ENCODE assay signal across 18 cellular contexts in the genomic region with DNA sequence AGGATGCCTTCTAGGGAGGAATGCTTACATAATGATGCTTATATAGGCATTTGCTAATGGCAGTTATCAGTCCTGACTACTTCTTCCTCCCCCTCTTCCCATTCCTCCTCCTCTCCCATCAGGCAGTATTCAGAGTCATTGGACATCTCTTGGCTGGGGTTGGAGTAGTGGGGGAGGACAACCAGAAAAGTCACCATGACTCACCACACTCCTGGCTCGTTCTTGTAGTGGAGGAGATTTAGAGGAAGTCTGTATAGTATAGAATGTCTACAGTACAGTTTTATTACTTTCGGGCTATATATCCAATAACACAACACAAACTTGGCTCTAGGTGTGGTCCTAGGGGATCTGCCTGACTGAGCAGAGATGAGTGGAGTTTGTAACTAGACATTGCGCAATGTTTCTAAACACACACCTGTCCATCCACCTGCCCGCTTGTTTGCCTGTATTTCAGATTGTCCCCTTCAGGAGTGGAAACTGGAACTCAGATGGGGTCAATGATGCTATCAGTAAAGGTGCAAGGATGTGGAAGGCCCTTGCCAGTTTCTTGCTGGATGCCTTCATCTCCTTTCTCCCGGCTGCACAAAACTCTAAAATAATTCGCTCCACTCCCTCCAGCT. TPM values are rescaled to one million over a fixed set of nuclear protein-coding genes. Genes with fewer than 3 reads are reported as not detected.
DNase-seq lines count a peak whose midpoint lies in the region; ATAC-seq and TF ChIP-seq lines count a peak whose summit lies in the region.
"Had no signal": no experiment of that assay in that cellular context is flagged by ENCODE, and none has a peak within 500 bp of the region (broad histone marks: within the 10 kb centered on the region; RNA-seq: fewer than 3 reads in every experiment).

No MANE protein-coding gene starts in this region.

- CTCF ChIA-PET in activated naive CD4-positive, alpha-beta T cell treated with anti-CD3 and anti-CD28 coated beads, Interleukin-2, amount 10 ng/mL, durations not matched to agents 7 days and 5 days (lab: Charles Lee) = no interaction called here
- CTCF ChIA-PET in T-cell (lab: Charles Lee) = no interaction called here

- peak; percentile 34 for DNase-seq in COLO668 (lab: John Stamatoyannopoulos, UW; ENCODE audit: unreplicated experiment)
- peak; percentile 83 for DNase-seq in HT1080 (ENCODE audit: low read depth)
- DNase-seq in astrocyte of the spinal cord (ENCODE audit: low read depth, low spot score) = peak; percentile 31
- no peak for DNase-seq in left lobe of liver (ENCODE audit: low spot score)
- no peak for DNase-seq in HAP-1 (ENCODE audit: low spot score in 2 of 2)
- no peak for DNase-seq in activated naive CD4-positive, alpha-beta T cell treated with anti-CD3 and anti-CD28 coated beads, Interleukin-2, amount 10 ng/mL, durations not matched to agents 7 days and 5 days
- DNase-seq in T-cell = no peak
- DNase-seq in GM19238 (ENCODE audit: insufficient read length, low spot score) = no peak
- DNase-seq: activated CD8-positive, alpha-beta memory T cell treated with anti-CD3 and anti-CD28 coated beads, Interleukin-2, amount 50 U/mL, for 4 hours; CD4-positive, alpha-beta T cell; GOT3; heart right ventricle; NCI-H2171; pancreas had no signal

- no peak overlapping the region for H3K4me3 Mint-ChIP-seq in activated naive CD4-positive, alpha-beta T cell treated with anti-CD3 and anti-CD28 coated beads, Interleukin-2, amount 10 ng/mL, durations not matched to agents 7 days and 5 days
- H3K4me3 Mint-ChIP-seq in T-cell = no peak overlapping the region
- H3K4me3 Mint-ChIP-seq: CD4-positive, alpha-beta T cell; stimulated activated effector memory CD8-positive, alpha-beta T cell treated with anti-CD3 and anti-CD28 coated beads, Interleukin-12 subunit alpha, Interleukin-12 subunit beta, amount 100 ng/mL, for 72 hours had no signal

- no peaks in the 10 kb centered on the region for H3K9me3 ChIP-seq in HAP-1
- H3K9me3 ChIP-seq: heart right ventricle, pancreas had no signal

- H3K4me3 ChIP-seq in astrocyte of the spinal cord (ENCODE audit: low read depth, low read length) = no peak overlapping the region
- H3K4me3 ChIP-seq in HAP-1 = no peak overlapping the region
- H3K4me3 ChIP-seq: heart right ventricle, pancreas had no signal

- H3K9me3 Mint-ChIP-seq in activated naive CD4-positive, alpha-beta T cell treated with anti-CD3 and anti-CD28 coated beads, Interleukin-2, amount 10 ng/mL, durations not matched to agents 7 days and 5 days = no peaks in the 10 kb centered on the region
- no peaks in the 10 kb centered on the region for H3K9me3 Mint-ChIP-seq in T-cell
- H3K9me3 Mint-ChIP-seq: CD4-positive, alpha-beta T cell; stimulated activated effector memory CD8-positive, alpha-beta T cell treated with anti-CD3 and anti-CD28 coated beads, Interleukin-12 subunit alpha, Interleukin-12 subunit beta, amount 100 ng/mL, for 72 hours had no signal

- POLR2A ChIA-PET in T-cell (lab: Charles Lee) = no interaction called here

- no peaks in the 10 kb centered on the region for H3K4me1 Mint-ChIP-seq in activated naive CD4-positive, alpha-beta T cell treated with anti-CD3 and anti-CD28 coated beads, Interleukin-2, amount 10 ng/mL, durations not matched to agents 7 days and 5 days
- no peaks in the 10 kb centered on the region for H3K4me1 Mint-ChIP-seq in T-cell
- H3K4me1 Mint-ChIP-seq: stimulated activated effector memory CD8-positive, alpha-beta T cell treated with anti-CD3 and anti-CD28 coated beads, Interleukin-12 subunit alpha, Interleukin-12 subunit beta, amount 100 ng/mL, for 72 hours had no signal

- H3K27ac Mint-ChIP-seq in activated naive CD4-positive, alpha-beta T cell treated with anti-CD3 and anti-CD28 coated beads, Interleukin-2, amount 10 ng/mL, durations not matched to agents 7 days and 5 days = no peak overlapping the region
- no peak overlapping the region for H3K27ac Mint-ChIP-seq in T-cell
- H3K27ac Mint-ChIP-seq: CD4-positive, alpha-beta T cell; stimulated activated effector memory CD8-positive, alpha-beta T cell treated with anti-CD3 and anti-CD28 coated beads, Interleukin-12 subunit alpha, Interleukin-12 subunit beta, amount 100 ng/mL, for 72 hours had no signal

- in situ Hi-C loops in astrocyte of the spinal cord (cut with HindIII; ENCODE audit: low sequenced_read_pairs) = no loop called here
- in situ Hi-C loops in HAP-1 (cut with MboI; ENCODE audit: low sequenced_read_pairs) = no loop called here

- H3K27me3 ChIP-seq in HAP-1 (ENCODE audit: low read depth) = peaks cover 19% of the 10 kb centered on the region
- H3K27me3 ChIP-seq: pancreas had no signal

- TF ChIP-seq CTCF in astrocyte of the spinal cord (IDR thresholded peaks at IDR 0.05; ENCODE audit: low read depth, low read length) = no peak

- no peaks in the 10 kb centered on the region for H3K4me1 ChIP-seq in HAP-1
- H3K4me1 ChIP-seq: pancreas had no signal

- H3K36me3 ChIP-seq in HAP-1 (replicated peaks) = no peaks in the 10 kb centered on the region
- H3K36me3 ChIP-seq: heart right ventricle, pancreas had no signal

- H3K27me3 Mint-ChIP-seq in activated naive CD4-positive, alpha-beta T cell treated with anti-CD3 and anti-CD28 coated beads, Interleukin-2, amount 10 ng/mL, durations not matched to agents 7 days and 5 days = peaks cover 21% of the 10 kb centered on the region
- H3K27me3 Mint-ChIP-seq in T-cell = peaks cover 13 to 51% of the 10 kb centered on the region in 2 donors

- peak; percentile 47 for ATAC-seq in left lobe of liver
- ATAC-seq in T-cell (replicated peaks in 1 of 4) = no peak
- ATAC-seq: pancreas; stimulated activated effector memory CD8-positive, alpha-beta T cell treated with anti-CD3 and anti-CD28 coated beads, Interleukin-12 subunit alpha, Interleukin-12 subunit beta, amount 100 ng/mL, for 72 hours had no signal

- no peaks in the 10 kb centered on the region for H3K36me3 Mint-ChIP-seq in activated naive CD4-positive, alpha-beta T cell treated with anti-CD3 and anti-CD28 coated beads, Interleukin-2, amount 10 ng/mL, durations not matched to agents 7 days and 5 days
- no peaks in the 10 kb centered on the region for H3K36me3 Mint-ChIP-seq in T-cell
- H3K36me3 Mint-ChIP-seq: stimulated activated effector memory CD8-positive, alpha-beta T cell treated with anti-CD3 and anti-CD28 coated beads, Interleukin-12 subunit alpha, Interleukin-12 subunit beta, amount 100 ng/mL, for 72 hours had no signal

RNA-seq across cellular contexts. Expression of gene KIAA1210, which starts 27.9 kb away (rescaled TPM):
- total RNA-seq in HT1080 (2014; rRNA removed; shearing (Covaris generic)) = not detected in 2 replicates
- not detected in 2 replicates for polyA plus RNA-seq in HT1080 (2015; cell fraction: cytosol; rRNA removed)
- not detected in 2 replicates for polyA plus RNA-seq in HT1080 (2015; cell fraction: nucleus; rRNA removed)
- total RNA-seq in left lobe of liver (not detected), T-cell (not detected)
- total RNA-seq: CD4-positive, alpha-beta T cell; dermis microvascular lymphatic vessel endothelial cell; lung microvascular endothelial cell had no signal
- polyA plus RNA-seq: adipose tissue, heart right ventricle, pancreas had no signal

Comparison
In these comparisons a context has a peak if more than half of its experiments do, and no peak if none do; other contexts are left out.
1. DNase-seq: peak in COLO668 (single experiment), HT1080 (single experiment) and astrocyte of the spinal cord (single experiment); none in left lobe of liver (single experiment), HAP-1 (0 of 2), activated naive CD4-positive, alpha-beta T cell treated with anti-CD3 and anti-CD28 coated beads, Interleukin-2, amount 10 ng/mL, durations not matched to agents 7 days and 5 days (single experiment), T-cell (0 of 34) and GM19238 (single experiment).